In genomic region chr14:70567791-70568190, GRCh38 we compare ENCODE assay signal across 8 cellular contexts. TPM values are rescaled to one million over a fixed set of nuclear protein-coding genes. Genes with fewer than 3 reads are reported as not detected.
DNase-seq lines count a peak whose midpoint lies in the region; ATAC-seq and TF ChIP-seq lines count a peak whose summit lies in the region.

No MANE protein-coding gene starts in this region.

- H4K20me1 ChIP-seq in mammary epithelial cell (ENCODE audit: insufficient read depth, low read length) = no peaks in the 10 kb centered on the region

- intact Hi-C loops in mammary epithelial cell (cut with micrococcal nuclease) = loop anchor here (1.0 to 10.0 kb wide), 6 partner anchors 153 to 750 kb away; partner anchors contain the start of genes COX16 and SYNJ2BP

- in situ Hi-C loops in mammary epithelial cell (cut with MboI; ENCODE audit: low sequenced_read_pairs in 2 of 2) = no loop called here

- H3K4me1 ChIP-seq in mammary epithelial cell (ENCODE audit: insufficient read depth, low read length) = no peaks in the 10 kb centered on the region

- H3K4me3 ChIP-seq in GM12865 (ENCODE audit: low read depth, low read length) (no peak overlapping the region), mammary epithelial cell (replicated peaks in 1 of 3; ENCODE audit: insufficient read depth in 1 of 3, low read depth in 2 of 3, low read length in 3 of 3) (no peak overlapping the region)

- dilution Hi-C loops in mammary epithelial cell (cut with HindIII; ENCODE audit: low sequenced_read_pairs) = no loop called here

- BruUV-seq in mammary epithelial cell (replicated peaks; lab: Mats Ljungman, UMichigan) = no TSS peak

- DNase-seq in AG08395 (ENCODE audit: low spot score) (peak; percentile 36), GM12865 (ENCODE audit: low read depth) (peak; percentile 64), NCI-H2227 treated with DMSO at 0.1 percent for 48 hours (lab: John Stamatoyannopoulos, UW) (peak; percentile 21), mammary epithelial cell (peak; percentile 43), myocyte (ENCODE audit: low read depth) (peak; percentile 47), Ammon's horn (ENCODE audit: low spot score) (no peak), ureter (ENCODE audit: low spot score) (no peak)

- TF ChIP-seq CTCF in GM12865 (IDR thresholded peaks at IDR 0.05; ENCODE audit: insufficient read depth, low read depth, low read length, missing control alignments) (peak; percentile 55), mammary epithelial cell (conservative IDR thresholded peaks at IDR 0.05 in 1 of 2, IDR thresholded peaks at IDR 0.05 in 1 of 2; ENCODE audit: extremely low read depth in 1 of 2, insufficient read depth in 1 of 2, low read depth in 1 of 2, low read length in 2 of 2) (peak; percentile 69 to 77)

- 50% methylated on average over 2 of the region's 2 CpGs for WGBS in mammary epithelial cell (ENCODE audit: low coverage, missing lambda C conversion rate)

- H3K27me3 ChIP-seq in mammary epithelial cell (ENCODE audit: insufficient read depth, low read length) = no peaks in the 10 kb centered on the region

- CTCF ChIA-PET in mammary epithelial cell (lab: Charles Lee; ENCODE audit: low non-redundant PET) = interaction anchor here (0.5 to 0.6 kb wide), 3 partner anchors 9 to 482 kb away, joined by 3 to 6 read pairs (median 5); no protein-coding TSS in a partner anchor

- H3K4me2 ChIP-seq in mammary epithelial cell (ENCODE audit: insufficient read depth, low read depth, low read length) = no peak overlapping the region

- no peaks in the 10 kb centered on the region for H3K36me3 ChIP-seq in mammary epithelial cell (ENCODE audit: insufficient read depth, low read length)

- no peak overlapping the region for H3K9ac ChIP-seq in mammary epithelial cell (ENCODE audit: insufficient read depth, low read length)

- no peaks in the 10 kb centered on the region for H3K9me3 ChIP-seq in mammary epithelial cell (replicated peaks; ENCODE audit: insufficient read depth, low read length)

- H2AFZ ChIP-seq in mammary epithelial cell (ENCODE audit: low read depth, low read length) = no peak overlapping the region

- H3K79me2 ChIP-seq in mammary epithelial cell (ENCODE audit: insufficient read depth, low read length) = peaks cover 13% of the 10 kb centered on the region

- H3K27ac ChIP-seq in mammary epithelial cell (ENCODE audit: insufficient read depth, low read depth, low read length) = no peak overlapping the region

- no peak for ATAC-seq in GM18498 (IDR thresholded peaks at IDR 0.05; ENCODE audit: unreplicated experiment)

RNA-seq across cellular contexts. Expression of gene MED6, which starts 32.7 kb away (rescaled TPM):
- total RNA-seq in mammary epithelial cell (10 to 100 TPM; 28.8 to 40.0 TPM), myocyte (25.5 and 29.2 TPM in 2 replicates), ureter (37.7 TPM)
- polyA plus RNA-seq in mammary epithelial cell = 31.6 TPM
- polyA minus RNA-seq in mammary epithelial cell = 4.9 TPM
- 22.8 TPM for polyA plus RNA-seq in myocyte (2012)

RNA-seq across cellular contexts. Expression of gene ADAM20, which starts 33.0 kb away (rescaled TPM):
- total RNA-seq in mammary epithelial cell (1 to 10 TPM; 1.6 to 1.8 TPM), myocyte (0.64 and 0.88 TPM in 2 replicates), ureter (2.8 TPM)
- not detected for polyA plus RNA-seq in mammary epithelial cell
- polyA minus RNA-seq in mammary epithelial cell = not detected
- polyA plus RNA-seq in myocyte (2012) = 0.25 TPM

Comparison
In these comparisons a context has a peak if more than half of its experiments do, and no peak if none do; other contexts are left out.
1. DNase-seq: peak in AG08395 (single experiment), GM12865 (single experiment), NCI-H2227 treated with DMSO at 0.1 percent for 48 hours (single experiment), mammary epithelial cell (single experiment) and myocyte (single experiment); none in Ammon's horn (single experiment) and ureter (single experiment).